Comparison of ENCODE assay signal across 1 cellular context in genomic region chr16:24731722-24732419, GRCh38.
TF ChIP-seq lines count a peak whose summit lies in the region.

No MANE protein-coding gene starts in this region.

TF ChIP-seq in HepG2, 621 proteins besides CTCF, POLR2A, EP300 and RAD21 (continued from another document and continues in another):
- TF ChIP-seq, protein P1, sequence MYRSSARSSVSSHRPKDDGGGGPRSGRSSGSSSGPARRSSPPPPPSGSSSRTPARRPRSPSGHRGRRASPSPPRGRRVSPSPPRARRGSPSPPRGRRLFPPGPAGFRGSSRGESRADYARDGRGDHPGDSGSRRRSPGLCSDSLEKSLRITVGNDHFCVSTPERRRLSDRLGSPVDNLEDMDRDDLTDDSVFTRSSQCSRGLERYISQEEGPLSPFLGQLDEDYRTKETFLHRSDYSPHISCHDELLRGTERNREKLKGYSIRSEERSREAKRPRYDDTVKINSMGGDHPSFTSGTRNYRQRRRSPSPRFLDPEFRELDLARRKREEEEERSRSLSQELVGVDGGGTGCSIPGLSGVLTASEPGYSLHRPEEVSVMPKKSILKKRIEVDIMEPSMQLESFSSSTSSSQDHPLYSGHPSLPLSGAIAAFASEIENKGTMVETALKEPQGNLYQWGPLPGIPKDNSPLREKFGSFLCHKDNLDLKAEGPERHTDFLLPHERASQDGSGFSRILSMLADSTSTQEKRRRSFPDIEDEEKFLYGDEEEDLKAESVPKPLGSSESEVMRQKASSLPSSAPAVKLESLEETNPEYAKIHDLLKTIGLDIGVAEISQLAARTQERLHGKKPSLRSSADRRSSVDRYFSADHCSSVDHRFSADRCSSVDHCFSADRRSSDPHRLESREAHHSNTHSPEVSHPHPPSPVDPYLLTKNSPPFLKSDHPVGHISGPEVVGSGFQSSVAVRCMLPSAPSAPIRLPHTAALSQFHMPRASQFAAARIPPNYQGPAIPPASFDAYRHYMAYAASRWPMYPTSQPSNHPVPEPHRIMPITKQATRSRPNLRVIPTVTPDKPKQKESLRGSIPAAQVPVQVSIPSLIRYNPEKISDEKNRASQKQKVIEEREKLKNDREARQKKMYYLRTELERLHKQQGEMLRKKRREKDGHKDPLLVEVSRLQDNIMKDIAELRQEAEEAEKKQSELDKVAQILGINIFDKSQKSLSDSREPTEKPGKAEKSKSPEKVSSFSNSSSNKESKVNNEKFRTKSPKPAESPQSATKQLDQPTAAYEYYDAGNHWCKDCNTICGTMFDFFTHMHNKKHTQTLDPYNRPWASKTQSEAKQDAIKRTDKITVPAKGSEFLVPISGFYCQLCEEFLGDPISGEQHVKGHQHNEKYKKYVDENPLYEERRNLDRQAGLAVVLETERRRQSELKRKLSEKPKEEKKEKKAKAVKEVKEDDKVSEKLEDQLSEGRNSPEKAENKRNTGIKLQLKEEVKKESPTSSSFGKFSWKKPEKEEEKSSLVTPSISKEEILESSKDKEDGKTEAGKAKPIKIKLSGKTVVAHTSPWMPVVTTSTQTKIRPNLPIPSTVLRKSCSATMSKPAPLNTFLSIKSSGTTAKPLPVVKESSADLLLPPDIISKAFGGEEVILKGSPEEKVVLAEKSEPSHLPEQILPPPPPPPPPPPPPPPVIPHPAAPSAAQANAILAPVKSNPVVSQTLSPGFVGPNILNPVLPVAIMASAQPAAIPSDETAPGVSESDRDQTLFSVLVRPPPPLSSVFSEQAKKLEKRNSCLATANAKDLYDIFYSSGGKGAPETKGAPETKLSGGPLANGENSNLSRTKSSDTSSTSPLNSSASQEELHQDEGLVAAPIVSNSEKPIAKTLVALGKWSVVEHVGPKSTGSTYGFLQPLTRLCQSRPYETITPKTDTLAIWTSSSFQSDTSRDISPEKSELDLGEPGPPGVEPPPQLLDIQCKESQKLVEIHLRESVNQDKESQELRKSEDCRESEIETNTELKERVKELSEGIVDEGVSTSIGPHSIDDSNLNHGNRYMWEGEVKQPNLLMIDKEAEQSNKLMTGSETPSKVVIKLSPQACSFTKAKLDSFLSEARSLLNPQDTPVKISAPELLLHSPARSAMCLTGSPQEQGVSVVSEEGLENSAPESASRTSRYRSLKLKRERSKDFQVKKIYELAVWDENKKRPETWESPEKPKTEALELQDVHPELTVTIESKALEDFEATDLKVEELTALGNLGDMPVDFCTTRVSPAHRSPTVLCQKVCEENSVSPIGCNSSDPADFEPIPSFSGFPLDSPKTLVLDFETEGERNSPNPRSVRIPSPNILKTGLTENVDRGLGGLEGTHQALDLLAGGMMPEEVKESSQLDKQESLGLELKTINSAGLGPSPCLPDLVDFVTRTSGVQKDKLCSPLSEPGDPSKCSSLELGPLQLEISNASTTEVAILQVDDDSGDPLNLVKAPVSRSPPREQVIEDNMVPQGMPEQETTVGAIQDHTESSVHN (CRISPR knock-in tag; IDR thresholded peaks at IDR 0.05) = no peak
- TF ChIP-seq FLYWCH1 (CRISPR knock-in tag; IDR thresholded peaks at IDR 0.05) (no peak), ZNF101 (CRISPR knock-in tag; IDR thresholded peaks at IDR 0.05; ENCODE audit: borderline replicate concordance, low read depth) (no peak), AGO2 (optimal IDR thresholded peaks at IDR 0.05; ENCODE audit: low read depth, low read length) (no peak), NR2F2 (IDR thresholded peaks at IDR 0.05; ENCODE audit: borderline replicate concordance, low read depth) (peak; percentile 37; the same call in 1 of the 2 replicates), ZMAT3 (CRISPR knock-in tag; conservative IDR thresholded peaks at IDR 0.05) (no peak), ZNF615 (CRISPR knock-in tag; IDR thresholded peaks at IDR 0.05; ENCODE audit: borderline replicate concordance) (no peak), JDP2 (CRISPR knock-in tag; IDR thresholded peaks at IDR 0.05; ENCODE audit: borderline replicate concordance) (no peak), ZNF138 (CRISPR knock-in tag; IDR thresholded peaks at IDR 0.05; ENCODE audit: low read depth) (no peak), ZNF672 (CRISPR knock-in tag; IDR thresholded peaks at IDR 0.05) (no peak), NCOA5 (CRISPR knock-in tag; IDR thresholded peaks at IDR 0.05) (no peak), DNMT3B (CRISPR knock-in tag; conservative IDR thresholded peaks at IDR 0.05) (no peak), SNAI1 (CRISPR knock-in tag; IDR thresholded peaks at IDR 0.05; ENCODE audit: borderline replicate concordance) (no peak), MTF1 (CRISPR knock-in tag; IDR thresholded peaks at IDR 0.05) (no peak), IRF2 (CRISPR knock-in tag; IDR thresholded peaks at IDR 0.05) (peak; percentile 63; the same call in 1 of the 2 replicates), CREB1 (IDR thresholded peaks at IDR 0.05) (peak; percentile 48), CREB1 (CRISPR knock-in tag; IDR thresholded peaks at IDR 0.05) (no peak; the same call in 1 of the 2 replicates), GTF3A (CRISPR knock-in tag; conservative IDR thresholded peaks at IDR 0.05) (no peak), HNRNPUL1 (IDR thresholded peaks at IDR 0.05; ENCODE audit: low read depth, low read length) (no peak), CHD4 (IDR thresholded peaks at IDR 0.05; ENCODE audit: borderline replicate concordance, low read length) (no peak), KDM5A (IDR thresholded peaks at IDR 0.05; ENCODE audit: borderline replicate concordance, low read length) (no peak; the same call in 1 of the 2 replicates), ZSCAN22 (CRISPR knock-in tag; IDR thresholded peaks at IDR 0.05) (no peak), IRX3 (CRISPR knock-in tag; IDR thresholded peaks at IDR 0.05; ENCODE audit: borderline replicate concordance, low read depth) (no peak), MTA1 (CRISPR knock-in tag; IDR thresholded peaks at IDR 0.05; ENCODE audit: borderline replicate concordance) (no peak), ZNF329 (CRISPR knock-in tag; IDR thresholded peaks at IDR 0.05; ENCODE audit: low read depth) (no peak), ZNF383 (CRISPR knock-in tag; IDR thresholded peaks at IDR 0.05; ENCODE audit: borderline replicate concordance) (no peak), KDM5B (CRISPR knock-in tag; IDR thresholded peaks at IDR 0.05; ENCODE audit: borderline replicate concordance) (no peak), THRA (CRISPR knock-in tag; IDR thresholded peaks at IDR 0.05; ENCODE audit: borderline replicate concordance) (peak; percentile 38; the same call in 1 of the 2 replicates), MED8 (CRISPR knock-in tag; IDR thresholded peaks at IDR 0.05; ENCODE audit: insufficient replicate concordance) (no peak), ZNF552 (CRISPR knock-in tag; IDR thresholded peaks at IDR 0.05; ENCODE audit: borderline replicate concordance) (no peak), ZNF629 (CRISPR knock-in tag; conservative IDR thresholded peaks at IDR 0.05) (no peak), MIER2 (CRISPR knock-in tag; IDR thresholded peaks at IDR 0.05) (peak; percentile 35; the same call in 1 of the 2 replicates), ZC3H4 (CRISPR knock-in tag; IDR thresholded peaks at IDR 0.05; ENCODE audit: borderline replicate concordance) (no peak), MEF2D (CRISPR knock-in tag; IDR thresholded peaks at IDR 0.05) (peak; percentile 40; the same call in 1 of the 2 replicates)
- TF ChIP-seq, protein P2, sequence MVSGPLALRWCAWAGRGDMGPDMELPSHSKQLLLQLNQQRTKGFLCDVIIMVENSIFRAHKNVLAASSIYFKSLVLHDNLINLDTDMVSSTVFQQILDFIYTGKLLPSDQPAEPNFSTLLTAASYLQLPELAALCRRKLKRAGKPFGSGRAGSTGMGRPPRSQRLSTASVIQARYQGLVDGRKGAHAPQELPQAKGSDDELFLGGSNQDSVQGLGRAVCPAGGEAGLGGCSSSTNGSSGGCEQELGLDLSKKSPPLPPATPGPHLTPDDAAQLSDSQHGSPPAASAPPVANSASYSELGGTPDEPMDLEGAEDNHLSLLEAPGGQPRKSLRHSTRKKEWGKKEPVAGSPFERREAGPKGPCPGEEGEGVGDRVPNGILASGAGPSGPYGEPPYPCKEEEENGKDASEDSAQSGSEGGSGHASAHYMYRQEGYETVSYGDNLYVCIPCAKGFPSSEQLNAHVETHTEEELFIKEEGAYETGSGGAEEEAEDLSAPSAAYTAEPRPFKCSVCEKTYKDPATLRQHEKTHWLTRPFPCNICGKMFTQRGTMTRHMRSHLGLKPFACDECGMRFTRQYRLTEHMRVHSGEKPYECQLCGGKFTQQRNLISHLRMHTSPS (CRISPR knock-in tag; IDR thresholded peaks at IDR 0.05; ENCODE audit: low read depth) = no peak
- TF ChIP-seq, protein P3, sequence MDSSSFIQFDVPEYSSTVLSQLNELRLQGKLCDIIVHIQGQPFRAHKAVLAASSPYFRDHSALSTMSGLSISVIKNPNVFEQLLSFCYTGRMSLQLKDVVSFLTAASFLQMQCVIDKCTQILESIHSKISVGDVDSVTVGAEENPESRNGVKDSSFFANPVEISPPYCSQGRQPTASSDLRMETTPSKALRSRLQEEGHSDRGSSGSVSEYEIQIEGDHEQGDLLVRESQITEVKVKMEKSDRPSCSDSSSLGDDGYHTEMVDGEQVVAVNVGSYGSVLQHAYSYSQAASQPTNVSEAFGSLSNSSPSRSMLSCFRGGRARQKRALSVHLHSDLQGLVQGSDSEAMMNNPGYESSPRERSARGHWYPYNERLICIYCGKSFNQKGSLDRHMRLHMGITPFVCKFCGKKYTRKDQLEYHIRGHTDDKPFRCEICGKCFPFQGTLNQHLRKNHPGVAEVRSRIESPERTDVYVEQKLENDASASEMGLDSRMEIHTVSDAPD (CRISPR knock-in tag; IDR thresholded peaks at IDR 0.05) = 0 out of 2 replicates have a peak, but pooled peaks have one; percentile 66
- TF ChIP-seq, protein P4, sequence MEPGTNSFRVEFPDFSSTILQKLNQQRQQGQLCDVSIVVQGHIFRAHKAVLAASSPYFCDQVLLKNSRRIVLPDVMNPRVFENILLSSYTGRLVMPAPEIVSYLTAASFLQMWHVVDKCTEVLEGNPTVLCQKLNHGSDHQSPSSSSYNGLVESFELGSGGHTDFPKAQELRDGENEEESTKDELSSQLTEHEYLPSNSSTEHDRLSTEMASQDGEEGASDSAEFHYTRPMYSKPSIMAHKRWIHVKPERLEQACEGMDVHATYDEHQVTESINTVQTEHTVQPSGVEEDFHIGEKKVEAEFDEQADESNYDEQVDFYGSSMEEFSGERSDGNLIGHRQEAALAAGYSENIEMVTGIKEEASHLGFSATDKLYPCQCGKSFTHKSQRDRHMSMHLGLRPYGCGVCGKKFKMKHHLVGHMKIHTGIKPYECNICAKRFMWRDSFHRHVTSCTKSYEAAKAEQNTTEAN (CRISPR knock-in tag; conservative IDR thresholded peaks at IDR 0.05) = no peak
- TF ChIP-seq, protein P5, sequence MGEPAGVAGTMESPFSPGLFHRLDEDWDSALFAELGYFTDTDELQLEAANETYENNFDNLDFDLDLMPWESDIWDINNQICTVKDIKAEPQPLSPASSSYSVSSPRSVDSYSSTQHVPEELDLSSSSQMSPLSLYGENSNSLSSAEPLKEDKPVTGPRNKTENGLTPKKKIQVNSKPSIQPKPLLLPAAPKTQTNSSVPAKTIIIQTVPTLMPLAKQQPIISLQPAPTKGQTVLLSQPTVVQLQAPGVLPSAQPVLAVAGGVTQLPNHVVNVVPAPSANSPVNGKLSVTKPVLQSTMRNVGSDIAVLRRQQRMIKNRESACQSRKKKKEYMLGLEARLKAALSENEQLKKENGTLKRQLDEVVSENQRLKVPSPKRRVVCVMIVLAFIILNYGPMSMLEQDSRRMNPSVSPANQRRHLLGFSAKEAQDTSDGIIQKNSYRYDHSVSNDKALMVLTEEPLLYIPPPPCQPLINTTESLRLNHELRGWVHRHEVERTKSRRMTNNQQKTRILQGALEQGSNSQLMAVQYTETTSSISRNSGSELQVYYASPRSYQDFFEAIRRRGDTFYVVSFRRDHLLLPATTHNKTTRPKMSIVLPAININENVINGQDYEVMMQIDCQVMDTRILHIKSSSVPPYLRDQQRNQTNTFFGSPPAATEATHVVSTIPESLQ (CRISPR knock-in tag; conservative IDR thresholded peaks at IDR 0.05) = 0 out of 2 replicates have a peak, but pooled peaks have one; percentile 18
- TF ChIP-seq, protein P6, sequence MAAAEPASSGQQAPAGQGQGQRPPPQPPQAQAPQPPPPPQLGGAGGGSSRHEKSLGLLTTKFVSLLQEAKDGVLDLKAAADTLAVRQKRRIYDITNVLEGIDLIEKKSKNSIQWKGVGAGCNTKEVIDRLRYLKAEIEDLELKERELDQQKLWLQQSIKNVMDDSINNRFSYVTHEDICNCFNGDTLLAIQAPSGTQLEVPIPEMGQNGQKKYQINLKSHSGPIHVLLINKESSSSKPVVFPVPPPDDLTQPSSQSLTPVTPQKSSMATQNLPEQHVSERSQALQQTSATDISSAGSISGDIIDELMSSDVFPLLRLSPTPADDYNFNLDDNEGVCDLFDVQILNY (CRISPR knock-in tag; conservative IDR thresholded peaks at IDR 0.05) = no peak
- TF ChIP-seq, protein P7, sequence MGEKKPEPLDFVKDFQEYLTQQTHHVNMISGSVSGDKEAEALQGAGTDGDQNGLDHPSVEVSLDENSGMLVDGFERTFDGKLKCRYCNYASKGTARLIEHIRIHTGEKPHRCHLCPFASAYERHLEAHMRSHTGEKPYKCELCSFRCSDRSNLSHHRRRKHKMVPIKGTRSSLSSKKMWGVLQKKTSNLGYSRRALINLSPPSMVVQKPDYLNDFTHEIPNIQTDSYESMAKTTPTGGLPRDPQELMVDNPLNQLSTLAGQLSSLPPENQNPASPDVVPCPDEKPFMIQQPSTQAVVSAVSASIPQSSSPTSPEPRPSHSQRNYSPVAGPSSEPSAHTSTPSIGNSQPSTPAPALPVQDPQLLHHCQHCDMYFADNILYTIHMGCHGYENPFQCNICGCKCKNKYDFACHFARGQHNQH (CRISPR knock-in tag; IDR thresholded peaks at IDR 0.05) = 0 out of 2 replicates have a peak, but pooled peaks have one; percentile 57
- TF ChIP-seq, protein P8, sequence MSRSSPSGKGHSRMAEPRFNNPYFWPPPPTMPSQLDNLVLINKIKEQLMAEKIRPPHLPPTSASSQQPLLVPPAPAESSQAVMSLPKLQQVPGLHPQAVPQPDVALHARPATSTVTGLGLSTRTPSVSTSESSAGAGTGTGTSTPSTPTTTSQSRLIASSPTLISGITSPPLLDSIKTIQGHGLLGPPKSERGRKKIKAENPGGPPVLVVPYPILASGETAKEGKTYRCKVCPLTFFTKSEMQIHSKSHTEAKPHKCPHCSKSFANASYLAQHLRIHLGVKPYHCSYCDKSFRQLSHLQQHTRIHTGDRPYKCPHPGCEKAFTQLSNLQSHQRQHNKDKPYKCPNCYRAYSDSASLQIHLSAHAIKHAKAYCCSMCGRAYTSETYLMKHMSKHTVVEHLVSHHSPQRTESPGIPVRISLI (CRISPR knock-in tag; IDR thresholded peaks at IDR 0.05; ENCODE audit: borderline replicate concordance) = no peak
